ENCODE assay signal across 18 cellular contexts in genomic region chrX:153648358-153649177, GRCh38. TPM values are rescaled to one million over a fixed set of nuclear protein-coding genes. Genes with fewer than 3 reads are reported as not detected.
"Had no signal": no experiment of that assay in that cellular context is flagged by ENCODE, and none has a peak within 500 bp of the region (broad histone marks: within the 10 kb centered on the region; RNA-seq: fewer than 3 reads in every experiment).

No MANE protein-coding gene starts in this region.

- H3K4me3 ChIP-seq: adrenal gland, colonic mucosa, ovary, SK-N-MC had no signal

- H3K9me3 ChIP-seq: adrenal gland, colonic mucosa, ovary had no signal

- DNase-seq: activated CD4-positive, alpha-beta T cell treated with anti-CD3 and anti-CD28 coated beads for 48 hours; activated naive CD4-positive, alpha-beta T cell treated with anti-CD3 and anti-CD28 coated beads, Interleukin-2, amount 50 U/mL, for 16 hours; caudate nucleus; colonic mucosa; effector memory CD8-positive, alpha-beta T cell; erythroblast; mesenchymal stem cell; retina; small intestine had no signal

- ATAC-seq: effector memory CD8-positive, alpha-beta T cell; left lobe of liver; WTC11 had no signal

- H3K4me1 ChIP-seq: adrenal gland, colonic mucosa had no signal

- H3K36me3 ChIP-seq: adrenal gland, colonic mucosa, ovary had no signal

- H3K9me3 Mint-ChIP-seq: activated T-helper 1 cell treated with anti-CD3 and anti-CD28 coated beads, Interleukin-12 subunit alpha, Interleukin-12 subunit beta, Interleukin-2, Interleukin-4 antibody, amounts not matched to agents 30 ng/mL and 10 ng/mL and 1 ng/mL, durations not matched to agents 14 hours and 24 hours and 36 hours; effector memory CD8-positive, alpha-beta T cell; neural crest cell; WTC11 had no signal

- H3K36me3 Mint-ChIP-seq: WTC11 had no signal

- H3K27me3 ChIP-seq: ovary had no signal

- H3K4me1 Mint-ChIP-seq: WTC11 had no signal

- H3K4me3 Mint-ChIP-seq: activated T-helper 1 cell treated with anti-CD3 and anti-CD28 coated beads, Interleukin-12 subunit alpha, Interleukin-12 subunit beta, Interleukin-2, Interleukin-4 antibody, amounts not matched to agents 30 ng/mL and 10 ng/mL and 1 ng/mL, durations not matched to agents 14 hours and 24 hours and 36 hours; neural crest cell; WTC11 had no signal

- H3K27ac ChIP-seq: adrenal gland, colonic mucosa, ovary, SK-N-MC had no signal

- H3K27ac Mint-ChIP-seq: activated T-helper 1 cell treated with anti-CD3 and anti-CD28 coated beads, Interleukin-12 subunit alpha, Interleukin-12 subunit beta, Interleukin-2, Interleukin-4 antibody, amounts not matched to agents 30 ng/mL and 10 ng/mL and 1 ng/mL, durations not matched to agents 14 hours and 24 hours and 36 hours; effector memory CD8-positive, alpha-beta T cell; WTC11 had no signal

RNA-seq across cellular contexts. Expression of gene DUSP9, which starts 1.6 kb away (rescaled TPM):
- total RNA-seq: T-helper 1 cell treated with Interleukin-12 subunit alpha and Interleukin-12 subunit beta and Interleukin-4 antibody, amounts not matched to agents 30 ng/mL and 1 ng/mL, for 36 hours had no signal
- polyA plus RNA-seq: adrenal gland had no signal

RNA-seq across cellular contexts. Expression of gene PNCK, which starts 25.0 kb away (rescaled TPM):
- total RNA-seq: activated T-helper 1 cell treated with anti-CD3 and anti-CD28 coated beads, Interleukin-12 subunit alpha, Interleukin-12 subunit beta, Interleukin-2, Interleukin-4 antibody, amounts not matched to agents 30 ng/mL and 10 ng/mL and 1 ng/mL, durations not matched to agents 14 hours and 24 hours and 36 hours; glomerular endothelial cell; left lobe of liver; T-helper 1 cell treated with Interleukin-12 subunit alpha and Interleukin-12 subunit beta and Interleukin-4 antibody, amounts not matched to agents 30 ng/mL and 1 ng/mL, for 36 hours had no signal
